Comparison of ENCODE assay signal across 26 cellular contexts in the genomic region with DNA sequence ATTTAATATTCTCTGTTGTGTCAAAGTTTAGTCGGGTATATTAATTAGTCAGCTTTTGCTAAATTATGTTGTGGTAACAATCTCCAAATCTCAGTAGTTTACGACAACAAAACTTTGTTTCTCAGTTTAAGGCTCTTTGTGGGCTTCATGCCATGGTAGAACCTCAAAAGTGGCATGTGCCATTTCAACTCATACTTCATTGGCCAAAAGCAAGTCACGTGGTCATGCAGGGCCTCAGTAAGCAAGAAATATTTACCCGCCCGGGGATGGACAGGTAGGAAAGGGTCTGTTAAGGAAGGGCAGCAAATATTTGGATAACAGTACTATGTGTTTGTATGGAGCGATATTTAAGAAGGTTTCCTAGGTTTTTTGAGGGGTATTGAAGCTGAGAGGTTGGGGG.
"Had no signal": no experiment of that assay in that cellular context is flagged by ENCODE, and none has a peak within 500 bp of the region (broad histone marks: within the 10 kb centered on the region; RNA-seq: fewer than 3 reads in every experiment).

No MANE protein-coding gene starts in this region.

- H3K9ac ChIP-seq: parathyroid adenoma had no signal

- H3K36me3 Mint-ChIP-seq: memory B cell; naive B cell; stimulated activated naive B cell treated with anti-CD40 and anti-IgM and Interleukin-4, amounts not matched to agents 10 μg/mL and 1 μg/mL and 100 μg/mL, for 72 hours had no signal

- H3K4me3 Mint-ChIP-seq: memory B cell; naive B cell; nephron; stimulated activated naive B cell treated with anti-CD40 and anti-IgM and Interleukin-4, amounts not matched to agents 10 μg/mL and 1 μg/mL and 100 μg/mL, for 72 hours; stimulated activated naive CD8-positive, alpha-beta T cell treated with anti-CD3 and anti-CD28 coated beads, Interleukin-15, amount 100 ng/mL, for 72 hours had no signal

- FAIRE-seq: endometrium, kidney had no signal

- H3K27me3 ChIP-seq: dorsolateral prefrontal cortex, esophagus muscularis mucosa, hepatocyte, spleen, testis, tibial nerve had no signal

- H3K9me3 ChIP-seq: esophagus muscularis mucosa, left ventricle myocardium inferior, lower lobe of right lung, spleen, testis, tibial nerve had no signal

- H3K27me3 Mint-ChIP-seq: stimulated activated naive CD8-positive, alpha-beta T cell treated with anti-CD3 and anti-CD28 coated beads, Interleukin-15, amount 100 ng/mL, for 72 hours had no signal

- H3K4me3 ChIP-seq: dorsolateral prefrontal cortex, esophagus muscularis mucosa, hepatocyte, left ventricle myocardium inferior, lower lobe of right lung, spleen, testis, tibial nerve had no signal

- H3K36me3 ChIP-seq: esophagus muscularis mucosa, left ventricle myocardium inferior, lower lobe of right lung, spleen, tibial nerve had no signal

- DNase-seq: cortex of kidney; dorsolateral prefrontal cortex; effector CD8-positive, alpha-beta T cell; foreskin fibroblast; head of caudate nucleus; kidney; left cardiac atrium; left ventricle myocardium inferior; lower lobe of right lung; naive B cell; spleen; stimulated activated CD4-positive, alpha-beta T cell treated with anti-CD3 and anti-CD28 coated beads, Interleukin-15, amount 100 ng/mL, for 24 hours; stimulated activated CD4-positive, alpha-beta T cell treated with anti-CD3 and anti-CD28 coated beads, Interleukin-1b, Interleukin-23, amount 100 ng/mL, for 48 hours; stimulated activated CD4-positive, alpha-beta T cell treated with anti-CD3 and anti-CD28 coated beads, Interleukin-4, amount 100 ng/mL, for 24 hours; stimulated activated naive B cell treated with anti-CD40 and anti-IgM and Interleukin-4, amounts not matched to agents 10 μg/mL and 1 μg/mL and 100 μg/mL, for 72 hours; stimulated activated naive CD8-positive, alpha-beta T cell treated with anti-CD3 and anti-CD28 coated beads, Interleukin-15, amount 100 ng/mL, for 72 hours; testis had no signal

- ATAC-seq: left cardiac atrium; lower lobe of right lung; sciatic nerve; stimulated activated naive B cell treated with anti-CD40 and anti-IgM and Interleukin-4, amounts not matched to agents 10 μg/mL and 1 μg/mL and 100 μg/mL, for 72 hours; stimulated activated naive CD8-positive, alpha-beta T cell treated with anti-CD3 and anti-CD28 coated beads, Interleukin-15, amount 100 ng/mL, for 72 hours had no signal

- H3K9me3 Mint-ChIP-seq: memory B cell; nephron; stimulated activated naive B cell treated with anti-CD40 and anti-IgM and Interleukin-4, amounts not matched to agents 10 μg/mL and 1 μg/mL and 100 μg/mL, for 72 hours; stimulated activated naive CD8-positive, alpha-beta T cell treated with anti-CD3 and anti-CD28 coated beads, Interleukin-15, amount 100 ng/mL, for 72 hours had no signal

- H2AFZ ChIP-seq: hepatocyte, parathyroid adenoma had no signal

- H3K27ac Mint-ChIP-seq: memory B cell; naive B cell; nephron; stimulated activated naive B cell treated with anti-CD40 and anti-IgM and Interleukin-4, amounts not matched to agents 10 μg/mL and 1 μg/mL and 100 μg/mL, for 72 hours; stimulated activated naive CD8-positive, alpha-beta T cell treated with anti-CD3 and anti-CD28 coated beads, Interleukin-15, amount 100 ng/mL, for 72 hours had no signal

- H3K4me2 ChIP-seq: hepatocyte had no signal

- H3K27ac ChIP-seq: dorsolateral prefrontal cortex, epithelial cell of prostate, esophagus muscularis mucosa, hepatocyte, left ventricle myocardium inferior, lower lobe of right lung, parathyroid adenoma, spleen, testis, tibial nerve had no signal

- H3K4me1 Mint-ChIP-seq: memory B cell; naive B cell; stimulated activated naive B cell treated with anti-CD40 and anti-IgM and Interleukin-4, amounts not matched to agents 10 μg/mL and 1 μg/mL and 100 μg/mL, for 72 hours; stimulated activated naive CD8-positive, alpha-beta T cell treated with anti-CD3 and anti-CD28 coated beads, Interleukin-15, amount 100 ng/mL, for 72 hours had no signal
